In genomic region chr1:214028569-214028968, GRCh38 we compare ENCODE assay signal across 1 cellular context.
A peak's percentile ranks its signal among the peaks of the same experiment; 100 is the strongest.
TF ChIP-seq lines count a peak whose summit lies in the region.

No MANE protein-coding gene starts in this region.

TF ChIP-seq in HepG2, 621 proteins besides CTCF, POLR2A, EP300 and RAD21 (continued from another document):
- peak; percentile 62 for TF ChIP-seq RBFOX2 (IDR thresholded peaks at IDR 0.05; ENCODE audit: low read depth, low read length)
- TF ChIP-seq CREB1 (IDR thresholded peaks at IDR 0.05): no peak
- 0 out of 2 replicates have a peak, but pooled peaks have one; percentile 21 for TF ChIP-seq CREB1 (CRISPR knock-in tag; IDR thresholded peaks at IDR 0.05)
- TF ChIP-seq BORCS8-MEF2B (CRISPR knock-in tag; IDR thresholded peaks at IDR 0.05): no peak
- no peak for TF ChIP-seq FOXK1 (CRISPR knock-in tag; IDR thresholded peaks at IDR 0.05; ENCODE audit: borderline replicate concordance, low read depth)
- TF ChIP-seq MXD4 (CRISPR knock-in tag; IDR thresholded peaks at IDR 0.05): 0 out of 2 replicates have a peak, but pooled peaks have one; percentile 45
- TF ChIP-seq WIZ (CRISPR knock-in tag; IDR thresholded peaks at IDR 0.05): no peak
- TF ChIP-seq ATF4 (CRISPR knock-in tag; IDR thresholded peaks at IDR 0.05): no peak
- TF ChIP-seq TAF15 (IDR thresholded peaks at IDR 0.05; ENCODE audit: low read depth, low read length, poor library complexity, severe bottlenecking): no peak
- no peak for TF ChIP-seq TBL1XR1 (IDR thresholded peaks at IDR 0.05; ENCODE audit: borderline replicate concordance, low read length, partially characterized antibody)
- no peak for TF ChIP-seq TBX3 (IDR thresholded peaks at IDR 0.05; ENCODE audit: borderline replicate concordance)
